Comparison of ENCODE assay signal across 8 cellular contexts in genomic region chr3:20039082-20039764, GRCh38. TPM values are rescaled to one million over a fixed set of nuclear protein-coding genes. Genes with fewer than 3 reads are reported as not detected.
DNase-seq lines count a peak whose midpoint lies in the region; ATAC-seq and TF ChIP-seq lines count a peak whose summit lies in the region.

No MANE protein-coding gene starts in this region.

- peak overlapping the region; percentile 61 for H3K4me3 ChIP-seq in mucosa of descending colon

- H3K4me1 Mint-ChIP-seq in IgD-negative memory B cell = peaks cover 27 to 35% (median 29%) of the 10 kb centered on the region in 3 donors

- peak overlapping the region; percentile 85 for H3K27ac ChIP-seq in 22Rv1

- no peaks in the 10 kb centered on the region for H3K36me3 ChIP-seq in mucosa of descending colon (ENCODE audit: low read depth)

- H3K36me3 Mint-ChIP-seq in IgD-negative memory B cell = no peaks in the 10 kb centered on the region

- no peak for ATAC-seq in mucosa of descending colon

- H3K4me1 ChIP-seq in mucosa of descending colon (ENCODE audit: low read depth) = peaks cover 29% of the 10 kb centered on the region

- peak overlapping the region; percentile 85 to 97 (median 90) for H3K4me3 Mint-ChIP-seq in IgD-negative memory B cell

- peak overlapping the region; percentile 76 to 98 (median 88) for H3K27ac Mint-ChIP-seq in IgD-negative memory B cell

- peak; percentile 17 for DNase-seq in central memory CD4-positive, alpha-beta T cell
- DNase-seq in mucosa of descending colon (no peak), G401 (ENCODE audit: low spot score) (no peak), CD1c-positive myeloid dendritic cell (ENCODE audit: extremely low spot score) (no peak), A172 (ENCODE audit: low spot score) (no peak)
- no peak for DNase-seq in stimulated activated CD4-positive, alpha-beta T cell treated with anti-CD3 and anti-CD28 coated beads, Interleukin-4, amount 100 ng/mL, for 4 hours

- no peaks in the 10 kb centered on the region for H3K9me3 ChIP-seq in mucosa of descending colon

- intact Hi-C loops in mucosa of descending colon (cut with DNase I, micrococcal nuclease) = no loop called here

- no peak for TF ChIP-seq CTCF in 22Rv1 (IDR thresholded peaks at IDR 0.05)
- TF ChIP-seq CTCF in mucosa of descending colon (IDR thresholded peaks at IDR 0.05) = no peak

- no peaks in the 10 kb centered on the region for H3K9me3 Mint-ChIP-seq in IgD-negative memory B cell

- in situ Hi-C loops in G401 (cut with HindIII; ENCODE audit: low sequenced_read_pairs) = no loop called here

- H3K27me3 Mint-ChIP-seq in IgD-negative memory B cell = no peaks in the 10 kb centered on the region

RNA-seq across cellular contexts. Expression of gene KAT2B, which starts 1.0 kb away (rescaled TPM):
- polyA plus RNA-seq in IgD-negative memory B cell = 4.8 TPM
- 10 to 100 TPM; 27.2 to 49.1 (median 27.5) TPM for total RNA-seq in mucosa of descending colon
- 0.61 and 0.80 TPM in 2 replicates for total RNA-seq in G401 (2014; rRNA removed; shearing (Covaris generic))
- total RNA-seq in A172 (2014; rRNA removed; shearing (Covaris generic)) = 14.0 and 15.8 TPM in 2 replicates

RNA-seq across cellular contexts. Expression of gene PP2D1, which starts 27.2 kb away (rescaled TPM):
- 0.64 TPM for polyA plus RNA-seq in IgD-negative memory B cell
- total RNA-seq in mucosa of descending colon = not detected
- total RNA-seq in G401 (2014; rRNA removed; shearing (Covaris generic)) = not detected in 2 replicates
- total RNA-seq in A172 (2014; rRNA removed; shearing (Covaris generic)) = not detected in 2 replicates
